1 cellular context compared by ENCODE assay signal in the genomic region with DNA sequence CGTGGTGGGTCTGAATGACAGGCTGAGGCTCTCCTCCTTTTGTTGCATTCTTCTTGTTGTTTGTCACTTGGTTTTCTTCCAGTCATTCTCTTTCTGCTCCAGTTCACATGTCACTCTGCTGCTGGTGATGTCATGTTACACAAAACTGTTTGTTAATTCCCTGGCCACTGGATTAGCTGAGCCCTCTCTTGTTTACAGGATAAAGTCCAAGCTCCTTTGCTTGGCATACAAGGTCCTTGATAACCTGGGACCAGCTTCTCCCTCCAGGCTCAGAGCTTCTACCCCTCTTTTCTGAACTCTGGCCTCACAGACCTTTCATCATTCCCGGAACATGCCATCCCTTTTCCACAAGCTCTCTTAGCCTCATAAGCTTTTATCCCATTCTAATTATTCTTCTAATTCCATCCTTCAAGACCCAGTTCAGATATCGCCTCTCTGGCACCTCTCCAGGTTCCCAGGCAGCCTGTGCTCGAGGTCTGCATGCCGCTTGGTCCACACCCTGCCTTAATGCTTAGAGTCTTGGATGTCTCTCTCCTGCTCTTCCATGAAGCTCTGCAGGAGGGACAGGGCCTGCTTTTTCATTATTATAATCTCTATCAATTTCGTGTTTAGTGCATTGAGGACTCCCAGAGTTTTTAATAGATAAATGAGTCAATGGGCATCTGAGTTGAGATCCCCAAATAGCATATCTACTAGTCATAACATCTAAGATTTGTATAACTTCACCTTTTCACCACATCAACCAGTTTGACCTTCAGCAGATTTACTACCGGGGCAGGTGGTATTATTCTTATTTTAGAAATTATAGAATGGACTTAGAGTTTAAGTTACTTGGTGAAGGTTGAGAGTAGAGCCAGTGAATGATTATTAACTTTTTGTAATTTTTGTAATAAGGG.
TF ChIP-seq lines count a peak whose summit lies in the region.

No MANE protein-coding gene starts in this region.

TF ChIP-seq in GM12878, 131 proteins besides CTCF, POLR2A, EP300 and RAD21 (continued from another document):
- TF ChIP-seq, protein P1, sequence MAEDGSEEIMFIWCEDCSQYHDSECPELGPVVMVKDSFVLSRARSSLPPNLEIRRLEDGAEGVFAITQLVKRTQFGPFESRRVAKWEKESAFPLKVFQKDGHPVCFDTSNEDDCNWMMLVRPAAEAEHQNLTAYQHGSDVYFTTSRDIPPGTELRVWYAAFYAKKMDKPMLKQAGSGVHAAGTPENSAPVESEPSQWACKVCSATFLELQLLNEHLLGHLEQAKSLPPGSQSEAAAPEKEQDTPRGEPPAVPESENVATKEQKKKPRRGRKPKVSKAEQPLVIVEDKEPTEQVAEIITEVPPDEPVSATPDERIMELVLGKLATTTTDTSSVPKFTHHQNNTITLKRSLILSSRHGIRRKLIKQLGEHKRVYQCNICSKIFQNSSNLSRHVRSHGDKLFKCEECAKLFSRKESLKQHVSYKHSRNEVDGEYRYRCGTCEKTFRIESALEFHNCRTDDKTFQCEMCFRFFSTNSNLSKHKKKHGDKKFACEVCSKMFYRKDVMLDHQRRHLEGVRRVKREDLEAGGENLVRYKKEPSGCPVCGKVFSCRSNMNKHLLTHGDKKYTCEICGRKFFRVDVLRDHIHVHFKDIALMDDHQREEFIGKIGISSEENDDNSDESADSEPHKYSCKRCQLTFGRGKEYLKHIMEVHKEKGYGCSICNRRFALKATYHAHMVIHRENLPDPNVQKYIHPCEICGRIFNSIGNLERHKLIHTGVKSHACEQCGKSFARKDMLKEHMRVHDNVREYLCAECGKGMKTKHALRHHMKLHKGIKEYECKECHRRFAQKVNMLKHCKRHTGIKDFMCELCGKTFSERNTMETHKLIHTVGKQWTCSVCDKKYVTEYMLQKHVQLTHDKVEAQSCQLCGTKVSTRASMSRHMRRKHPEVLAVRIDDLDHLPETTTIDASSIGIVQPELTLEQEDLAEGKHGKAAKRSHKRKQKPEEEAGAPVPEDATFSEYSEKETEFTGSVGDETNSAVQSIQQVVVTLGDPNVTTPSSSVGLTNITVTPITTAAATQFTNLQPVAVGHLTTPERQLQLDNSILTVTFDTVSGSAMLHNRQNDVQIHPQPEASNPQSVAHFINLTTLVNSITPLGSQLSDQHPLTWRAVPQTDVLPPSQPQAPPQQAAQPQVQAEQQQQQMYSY (CRISPR knock-in tag; IDR thresholded peaks at IDR 0.05): no peak
- TF ChIP-seq SP1 (IDR thresholded peaks at IDR 0.05; ENCODE audit: low read depth, low read length): no peak
- TF ChIP-seq KDM1A (IDR thresholded peaks at IDR 0.05; ENCODE audit: borderline replicate concordance): no peak
